In the genomic region with DNA sequence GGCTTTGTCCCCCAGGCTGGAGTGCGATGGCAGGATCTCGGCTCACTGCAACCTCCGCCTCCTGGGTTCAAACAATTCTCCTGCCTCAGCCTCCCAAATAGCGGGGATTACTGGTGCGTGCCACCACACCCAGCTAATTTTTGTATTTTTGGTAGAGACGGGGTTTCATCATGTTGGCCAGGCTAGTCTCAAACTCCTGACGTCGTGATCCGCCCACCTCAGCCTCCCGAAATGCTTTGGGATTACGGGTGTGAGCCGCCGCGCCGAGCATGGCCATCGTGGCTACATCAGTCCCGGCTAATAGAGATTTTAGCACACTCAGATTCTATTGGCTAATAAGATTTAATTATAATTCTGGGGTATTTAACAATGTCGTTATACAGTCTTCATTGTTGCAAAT, we compare ENCODE assay signal across 6 cellular contexts. TPM values are rescaled to one million over a fixed set of nuclear protein-coding genes. Genes with fewer than 3 reads are reported as not detected.
DNase-seq lines count a peak whose midpoint lies in the region; ATAC-seq lines count a peak whose summit lies in the region.
"Not testable (repeated sequence)": the region's sequence is repeated elsewhere in the genome, so short reads cannot be mapped to it uniquely, and the experiment has no call there.

No MANE protein-coding gene starts in this region.

- H3K27me3 ChIP-seq in CD8-positive, alpha-beta memory T cell (ENCODE audit: insufficient read depth, low read length, poor library complexity, severe bottlenecking); naive thymus-derived CD4-positive, alpha-beta T cell (ENCODE audit: control insufficient read depth in 2 of 2, insufficient read depth in 2 of 2, low read length in 2 of 2): not testable (repeated sequence)

- peak overlapping the region in 5 of 7 donors; percentile 5 to 48 (median 32) for H3K4me3 Mint-ChIP-seq in CD8-positive, alpha-beta memory T cell
- H3K4me3 Mint-ChIP-seq in activated CD4-positive, alpha-beta T cell treated with anti-CD3 and anti-CD28 coated beads, Interleukin-2, amount 10 ng/mL, durations not matched to agents 24 days and 14 days; dendritic cell treated with granulocyte-macrophage colony-stimulating factor and Interleukin-4, amounts not matched to agents 40 ng/mL and 50 ng/mL, for 4 days: not testable (repeated sequence)
- peak overlapping the region; percentile 19 for H3K4me3 Mint-ChIP-seq in activated T-helper 17 cell treated with anti-CD3 and anti-CD28 coated beads, Interleukin-2, amount 50 U/mL, for 72 hours
- peak overlapping the region in 3 of 10 donors; percentile 16 to 58 (median 22) for H3K4me3 Mint-ChIP-seq in naive thymus-derived CD4-positive, alpha-beta T cell

- not testable (repeated sequence) for H3K27me3 Mint-ChIP-seq in CD8-positive, alpha-beta memory T cell; activated CD4-positive, alpha-beta T cell treated with anti-CD3 and anti-CD28 coated beads, Interleukin-2, amount 10 ng/mL, durations not matched to agents 24 days and 14 days; activated T-helper 17 cell treated with anti-CD3 and anti-CD28 coated beads, Interleukin-2, amount 50 U/mL, for 72 hours; dendritic cell treated with granulocyte-macrophage colony-stimulating factor and Interleukin-4, amounts not matched to agents 40 ng/mL and 50 ng/mL, for 4 days; naive thymus-derived CD4-positive, alpha-beta T cell

- not testable (repeated sequence) for H3K9me3 Mint-ChIP-seq in CD8-positive, alpha-beta memory T cell; activated CD4-positive, alpha-beta T cell treated with anti-CD3 and anti-CD28 coated beads, Interleukin-2, amount 10 ng/mL, durations not matched to agents 24 days and 14 days; activated T-helper 17 cell treated with anti-CD3 and anti-CD28 coated beads, Interleukin-2, amount 50 U/mL, for 72 hours; dendritic cell treated with granulocyte-macrophage colony-stimulating factor and Interleukin-4, amounts not matched to agents 40 ng/mL and 50 ng/mL, for 4 days; naive thymus-derived CD4-positive, alpha-beta T cell

- H3K27ac Mint-ChIP-seq in CD8-positive, alpha-beta memory T cell: peak overlapping the region in 3 of 8 donors; percentile 22 to 48 (median 29)
- peak overlapping the region; percentile 7 for H3K27ac Mint-ChIP-seq in activated CD4-positive, alpha-beta T cell treated with anti-CD3 and anti-CD28 coated beads, Interleukin-2, amount 10 ng/mL, durations not matched to agents 24 days and 14 days
- H3K27ac Mint-ChIP-seq in activated T-helper 17 cell treated with anti-CD3 and anti-CD28 coated beads, Interleukin-2, amount 50 U/mL, for 72 hours: not testable (repeated sequence)
- H3K27ac Mint-ChIP-seq in dendritic cell treated with granulocyte-macrophage colony-stimulating factor and Interleukin-4, amounts not matched to agents 40 ng/mL and 50 ng/mL, for 4 days: peak overlapping the region; percentile 95
- H3K27ac Mint-ChIP-seq in naive thymus-derived CD4-positive, alpha-beta T cell: peak overlapping the region in 5 of 9 donors; percentile 13 to 94 (median 36)

- peaks cover 15% of the 10 kb centered on the region for H3K4me1 ChIP-seq in CD8-positive, alpha-beta memory T cell (ENCODE audit: insufficient read depth, low read length)
- H3K4me1 ChIP-seq in naive thymus-derived CD4-positive, alpha-beta T cell (ENCODE audit: control insufficient read depth in 2 of 2, insufficient read depth in 2 of 2, low read length in 2 of 2): peaks cover 18 to 19% of the 10 kb centered on the region in 2 donors

- not testable (repeated sequence) for H3K9me3 ChIP-seq in CD8-positive, alpha-beta memory T cell (ENCODE audit: low read length); naive thymus-derived CD4-positive, alpha-beta T cell (ENCODE audit: control insufficient read depth in 2 of 3, low read length in 3 of 3)

- ATAC-seq in activated T-helper 17 cell treated with anti-CD3 and anti-CD28 coated beads, Interleukin-2, amount 50 U/mL, for 72 hours (replicated peaks); naive thymus-derived CD4-positive, alpha-beta T cell: not testable (repeated sequence)

- H3K4me1 Mint-ChIP-seq in CD8-positive, alpha-beta memory T cell: peaks cover 15 to 22% (median 15%) of the 10 kb centered on the region in 3 donors
- H3K4me1 Mint-ChIP-seq in activated CD4-positive, alpha-beta T cell treated with anti-CD3 and anti-CD28 coated beads, Interleukin-2, amount 10 ng/mL, durations not matched to agents 24 days and 14 days: peaks cover 14% of the 10 kb centered on the region
- H3K4me1 Mint-ChIP-seq in activated T-helper 17 cell treated with anti-CD3 and anti-CD28 coated beads, Interleukin-2, amount 50 U/mL, for 72 hours: not testable (repeated sequence)
- H3K4me1 Mint-ChIP-seq in dendritic cell treated with granulocyte-macrophage colony-stimulating factor and Interleukin-4, amounts not matched to agents 40 ng/mL and 50 ng/mL, for 4 days (ENCODE audit: low read depth): peaks cover 40% of the 10 kb centered on the region
- peaks cover 9 to 25% (median 20%) of the 10 kb centered on the region in 7 donors for H3K4me1 Mint-ChIP-seq in naive thymus-derived CD4-positive, alpha-beta T cell

- H3K36me3 Mint-ChIP-seq in CD8-positive, alpha-beta memory T cell: peaks cover 0 to 11% (median 1%) of the 10 kb centered on the region in 3 donors
- peaks cover 15% of the 10 kb centered on the region for H3K36me3 Mint-ChIP-seq in activated CD4-positive, alpha-beta T cell treated with anti-CD3 and anti-CD28 coated beads, Interleukin-2, amount 10 ng/mL, durations not matched to agents 24 days and 14 days (ENCODE audit: low read depth)
- H3K36me3 Mint-ChIP-seq in activated T-helper 17 cell treated with anti-CD3 and anti-CD28 coated beads, Interleukin-2, amount 50 U/mL, for 72 hours (ENCODE audit: low read depth); dendritic cell treated with granulocyte-macrophage colony-stimulating factor and Interleukin-4, amounts not matched to agents 40 ng/mL and 50 ng/mL, for 4 days (ENCODE audit: low read depth): not testable (repeated sequence)
- peaks cover 0 to 11% (median 3%) of the 10 kb centered on the region in 5 donors for H3K36me3 Mint-ChIP-seq in naive thymus-derived CD4-positive, alpha-beta T cell

- not testable (repeated sequence) for H3K36me3 ChIP-seq in CD8-positive, alpha-beta memory T cell (ENCODE audit: insufficient read depth, low read length); naive thymus-derived CD4-positive, alpha-beta T cell (ENCODE audit: control insufficient read depth in 2 of 3, insufficient read depth in 3 of 3, low read length in 3 of 3)

- H3K27ac ChIP-seq in CD8-positive, alpha-beta memory T cell (ENCODE audit: low read depth, low read length); naive thymus-derived CD4-positive, alpha-beta T cell (ENCODE audit: low read depth, low read length): not testable (repeated sequence)

- peak in 1 of 5 donors; percentile 46 for DNase-seq in CD8-positive, alpha-beta memory T cell
- not testable (repeated sequence) for DNase-seq in activated CD4-positive, alpha-beta T cell treated with anti-CD3 and anti-CD28 coated beads, Interleukin-2, amount 10 ng/mL, durations not matched to agents 24 days and 14 days; naive thymus-derived CD4-positive, alpha-beta T cell
- peak; percentile 66 for DNase-seq in posterior vena cava (ENCODE audit: low spot score)

- intact Hi-C loops in activated CD4-positive, alpha-beta T cell treated with anti-CD3 and anti-CD28 coated beads, Interleukin-2, amount 10 ng/mL, durations not matched to agents 24 days and 14 days (cut with micrococcal nuclease); naive thymus-derived CD4-positive, alpha-beta T cell (cut with micrococcal nuclease); posterior vena cava (cut with DNase I): not testable (repeated sequence)
- intact Hi-C loops in dendritic cell treated with granulocyte-macrophage colony-stimulating factor and Interleukin-4, amounts not matched to agents 40 ng/mL and 50 ng/mL, for 4 days (cut with micrococcal nuclease): loop anchor here (5.0 kb wide), 1 partner anchor 34 kb away; no protein-coding TSS in a partner anchor

- H3K4me3 ChIP-seq in CD8-positive, alpha-beta memory T cell (ENCODE audit: low read length); naive thymus-derived CD4-positive, alpha-beta T cell (ENCODE audit: low read length): not testable (repeated sequence)

- CTCF ChIA-PET in CD8-positive, alpha-beta memory T cell (lab: Charles Lee); naive thymus-derived CD4-positive, alpha-beta T cell (lab: Charles Lee): not testable (repeated sequence)

- POLR2A ChIA-PET in CD8-positive, alpha-beta memory T cell (lab: Charles Lee); naive thymus-derived CD4-positive, alpha-beta T cell (lab: Charles Lee): not testable (repeated sequence)

RNA-seq across cellular contexts. Expression of a gene that starts 41.0 kb away (rescaled TPM):
- total RNA-seq in CD8-positive, alpha-beta memory T cell: 1 to 10 TPM; 3.2 to 3.6 TPM
- polyA plus RNA-seq in CD8-positive, alpha-beta memory T cell: not detected
- total RNA-seq in activated CD4-positive, alpha-beta T cell treated with anti-CD3 and anti-CD28 coated beads, Interleukin-2, amount 10 ng/mL, durations not matched to agents 24 days and 14 days: 0.88 and 1.0 TPM in 2 replicates
- under 1 TPM; 0.08 to 0.19 TPM for total RNA-seq in activated T-helper 17 cell treated with anti-CD3 and anti-CD28 coated beads, Interleukin-2, amount 50 U/mL, for 72 hours
- 10 to 100 TPM in 1 of 5 experiments, 1 to 10 TPM in 3, under 1 TPM in 1; 0.22 to 27.0 (median 4.6) TPM for total RNA-seq in naive thymus-derived CD4-positive, alpha-beta T cell
- polyA plus RNA-seq in naive thymus-derived CD4-positive, alpha-beta T cell: not detected
- 10 to 100 TPM; 56.6 to 74.3 TPM for total RNA-seq in posterior vena cava
